26 cellular contexts compared by ENCODE assay signal in the genomic region with DNA sequence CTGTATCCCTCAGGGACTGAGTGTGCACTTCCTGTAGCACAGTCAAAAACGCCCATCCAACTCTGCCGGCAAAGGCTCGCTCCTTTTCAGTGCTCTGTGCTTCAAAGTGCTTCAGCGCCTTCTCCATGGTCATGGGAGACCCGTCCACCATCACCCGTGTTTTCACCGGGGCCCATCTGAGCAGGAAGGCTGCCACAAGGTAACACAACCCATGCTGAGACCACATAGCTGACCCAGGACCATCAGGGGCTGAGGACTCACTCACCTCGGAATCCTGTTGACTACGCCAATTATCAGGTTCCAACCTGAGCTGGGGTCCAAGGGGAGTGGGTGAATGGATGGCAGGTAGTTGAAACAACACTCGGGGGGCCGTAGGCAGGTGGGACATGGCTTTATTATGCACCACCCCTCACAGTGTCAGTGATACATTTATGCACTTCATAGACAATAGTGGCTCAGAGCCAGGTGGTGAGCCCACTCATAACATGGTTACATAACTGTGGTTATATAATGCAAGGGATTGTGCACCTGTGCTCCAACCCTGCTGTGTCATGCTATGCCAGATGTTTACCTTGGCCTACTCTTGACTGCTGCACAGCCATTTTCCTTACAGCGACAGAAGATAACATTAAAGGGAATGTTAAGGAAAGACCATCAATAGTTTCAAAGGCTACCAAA.
A peak's percentile ranks its signal among the peaks of the same experiment; 100 is the strongest.
DNase-seq lines count a peak whose midpoint lies in the region; ATAC-seq and TF ChIP-seq lines count a peak whose summit lies in the region.
"Had no signal": no experiment of that assay in that cellular context is flagged by ENCODE, and none has a peak within 500 bp of the region (broad histone marks: within the 10 kb centered on the region; RNA-seq: fewer than 3 reads in every experiment).

No MANE protein-coding gene starts in this region.

- intact Hi-C loops in Calu3 (cut with micrococcal nuclease; ENCODE audit: unreplicated experiment) = no loop called here

- H3K4me3 Mint-ChIP-seq in Calu3 (ENCODE audit: low read depth, unreplicated experiment) = no peak overlapping the region
- H3K4me3 Mint-ChIP-seq: activated CD8-positive, alpha-beta T cell treated with anti-CD3 and anti-CD28 coated beads, Interleukin-2, amount 10 ng/mL, durations not matched to agents 7 days and 5 days; endodermal cell; nephron progenitor cell; T-cell had no signal

- CTCF ChIA-PET in Calu3 (lab: Charles Lee) = no interaction called here

- no peak for TF ChIP-seq CTCF in Calu3 (IDR thresholded peaks at IDR 0.05; ENCODE audit: unreplicated experiment)
- TF ChIP-seq CTCF in VCaP (conservative IDR thresholded peaks at IDR 0.05) = no peak

- H3K4me1 Mint-ChIP-seq in Calu3 (ENCODE audit: low read depth, unreplicated experiment) = no peaks in the 10 kb centered on the region
- H3K4me1 Mint-ChIP-seq: endodermal cell, nephron progenitor cell, T-cell had no signal

- H3K27ac Mint-ChIP-seq in Calu3 (ENCODE audit: unreplicated experiment) = no peak overlapping the region
- H3K27ac Mint-ChIP-seq in activated naive CD4-positive, alpha-beta T cell treated with anti-CD3 and anti-CD28 coated beads, Interleukin-2, amount 50 U/mL, for 72 hours = no peak overlapping the region
- H3K27ac Mint-ChIP-seq: activated CD8-positive, alpha-beta T cell treated with anti-CD3 and anti-CD28 coated beads, Interleukin-2, amount 10 ng/mL, durations not matched to agents 7 days and 5 days; endodermal cell; nephron progenitor cell; T-cell had no signal

- ATAC-seq in activated naive CD4-positive, alpha-beta T cell treated with anti-CD3 and anti-CD28 coated beads, Interleukin-2, amount 50 U/mL, for 72 hours = no peak
- ATAC-seq: activated CD8-positive, alpha-beta T cell treated with anti-CD3 and anti-CD28 coated beads, Interleukin-2, amount 10 ng/mL, durations not matched to agents 7 days and 5 days; T-cell had no signal

- DNase-seq in Calu3 = peak; percentile 3
- peak; percentile 30 for DNase-seq in NCI-H2029 (lab: John Stamatoyannopoulos, UW)
- peak; percentile 52 for DNase-seq in islet precursor cell
- DNase-seq in activated naive CD4-positive, alpha-beta T cell treated with anti-CD3 and anti-CD28 coated beads, Interleukin-2, amount 50 U/mL, for 72 hours (ENCODE audit: low spot score in 2 of 2) = no peak
- DNase-seq in cortex of kidney (lab: John Stamatoyannopoulos, UW) = no peak
- no peak for DNase-seq in COLO668 (lab: John Stamatoyannopoulos, UW; ENCODE audit: unreplicated experiment)
- DNase-seq: activated CD4-positive, alpha-beta T cell treated with anti-CD3 and anti-CD28 coated beads for 1 hour; activated CD8-positive, alpha-beta T cell treated with anti-CD3 and anti-CD28 coated beads, Interleukin-2, amount 10 ng/mL, durations not matched to agents 7 days and 5 days; activated gamma-delta T cell; activated T-cell treated with anti-CD3 and anti-CD28 coated beads for 4 hours; endodermal cell; IMR-90; kidney; NCI-H1105 treated with DMSO at 0.1 percent for 48 hours; nephron progenitor cell; OCI-M1; right lobe of liver; Right ventricle myocardium superior; stimulated activated naive CD4-positive, alpha-beta T cell treated with Interleukin-2 at 50 U/mL for 16 hours; T-cell had no signal

- peak overlapping the region; percentile 57 for H3K27ac ChIP-seq in VCaP
- H3K27ac ChIP-seq: C4-2B, HL-60, parathyroid adenoma, right lobe of liver, thoracic aorta, vagina had no signal

- BruUV-seq in Calu3 (replicated peaks; lab: Mats Ljungman, UMichigan) = no TSS peak

- H3K36me3 Mint-ChIP-seq in Calu3 (ENCODE audit: insufficient read depth, unreplicated experiment) = peaks cover 6% of the 10 kb centered on the region
- peaks cover 7 to 8% of the 10 kb centered on the region in 2 donors for H3K36me3 Mint-ChIP-seq in activated naive CD4-positive, alpha-beta T cell treated with anti-CD3 and anti-CD28 coated beads, Interleukin-2, amount 50 U/mL, for 72 hours
- H3K36me3 Mint-ChIP-seq: T-cell had no signal

- H3K27me3 Mint-ChIP-seq in Calu3 (ENCODE audit: unreplicated experiment) = no peaks in the 10 kb centered on the region
- H3K27me3 Mint-ChIP-seq: T-cell had no signal

- H3K9me3 Mint-ChIP-seq in Calu3 (ENCODE audit: low read depth, unreplicated experiment) = peaks cover 5% of the 10 kb centered on the region
- H3K9me3 Mint-ChIP-seq in activated naive CD4-positive, alpha-beta T cell treated with anti-CD3 and anti-CD28 coated beads, Interleukin-2, amount 50 U/mL, for 72 hours = peaks cover 16 to 17% of the 10 kb centered on the region in 2 donors
- H3K9me3 Mint-ChIP-seq: endodermal cell, nephron progenitor cell had no signal

Comparison
In these comparisons a context has a peak if more than half of its experiments do, and no peak if none do; other contexts are left out.
1. DNase-seq: peak in Calu3 (single experiment), NCI-H2029 (single experiment) and islet precursor cell (single experiment); none in activated naive CD4-positive, alpha-beta T cell treated with anti-CD3 and anti-CD28 coated beads, Interleukin-2, amount 50 U/mL, for 72 hours (0 of 2), cortex of kidney (single experiment) and COLO668 (single experiment).